37 cellular contexts compared by ENCODE assay signal in genomic region chr20:48017992-48018391, GRCh38.
"Had no signal": no experiment of that assay in that cellular context is flagged by ENCODE, and none has a peak within 500 bp of the region (broad histone marks: within the 10 kb centered on the region; RNA-seq: fewer than 3 reads in every experiment).

No MANE protein-coding gene starts in this region.

- H3K9me3 ChIP-seq: adrenal gland, breast epithelium, esophagus squamous epithelium, gastroesophageal sphincter had no signal

- H3K27ac Mint-ChIP-seq: activated B cell treated with CpG ODN at 0.5 μM for 24 hours; activated CD4-positive, alpha-beta memory T cell treated with anti-CD3 and anti-CD28 coated beads for 36 hours; activated CD4-positive, alpha-beta T cell treated with anti-CD3 and anti-CD28 coated beads for 36 hours; activated CD4-positive, alpha-beta T cell treated with anti-CD3 and anti-CD28 coated beads, Interleukin-2, amount 10 ng/mL, durations not matched to agents 24 days and 14 days; activated CD8-positive, alpha-beta memory T cell treated with anti-CD3 and anti-CD28 coated beads, Interleukin-2, amount 10 ng/mL, durations not matched to agents 7 days and 5 days; activated CD8-positive, alpha-beta T cell treated with anti-CD3 and anti-CD28 coated beads, Interleukin-2, amount 10 ng/mL, durations not matched to agents 7 days and 5 days; activated naive CD4-positive, alpha-beta T cell treated with anti-CD3 and anti-CD28 coated beads for 36 hours; activated naive CD4-positive, alpha-beta T cell treated with anti-CD3 and anti-CD28 coated beads, Interleukin-2, amount 50 U/mL, for 24 hours; activated naive CD8-positive, alpha-beta T cell treated with anti-CD3 and anti-CD28 coated beads, Interleukin-2, amount 50 U/mL, for 24 hours; activated T-helper 1 cell treated with anti-CD3 and anti-CD28 coated beads, Interleukin-12 subunit alpha, Interleukin-12 subunit beta, Interleukin-2, Interleukin-4 antibody, amounts not matched to agents 30 ng/mL and 10 ng/mL and 1 ng/mL, durations not matched to agents 14 hours and 24 hours and 36 hours; activated T-helper 2 cell treated with anti-CD3 and anti-CD28 coated beads, Interferon-gamma antibody, Interleukin-2, Interleukin-4, amounts not matched to agents 10 μg/mL and 5 μg/mL and 100 μg/mL, durations not matched to agents 14 hours and 24 hours and 36 hours; brain; effector memory CD8-positive, alpha-beta T cell; T-helper 17 cell; T-helper 2 cell treated with Interferon-gamma antibody and Interleukin-4, amounts not matched to agents 5 μg/mL and 100 μg/mL, for 36 hours had no signal

- H3K4me1 ChIP-seq: adrenal gland, breast epithelium, esophagus squamous epithelium had no signal

- H3K4me1 Mint-ChIP-seq: activated CD4-positive, alpha-beta T cell treated with anti-CD3 and anti-CD28 coated beads for 36 hours; activated CD4-positive, alpha-beta T cell treated with anti-CD3 and anti-CD28 coated beads, Interleukin-2, amount 10 ng/mL, durations not matched to agents 24 days and 14 days; activated CD8-positive, alpha-beta memory T cell treated with anti-CD3 and anti-CD28 coated beads, Interleukin-2, amount 10 ng/mL, durations not matched to agents 7 days and 5 days; activated naive CD4-positive, alpha-beta T cell treated with anti-CD3 and anti-CD28 coated beads, Interleukin-2, amount 50 U/mL, for 24 hours; activated naive CD8-positive, alpha-beta T cell treated with anti-CD3 and anti-CD28 coated beads for 36 hours; activated naive CD8-positive, alpha-beta T cell treated with anti-CD3 and anti-CD28 coated beads, Interleukin-2, amount 50 U/mL, for 24 hours; central memory CD8-positive, alpha-beta T cell; T-helper 17 cell had no signal

- H3K27me3 ChIP-seq: adrenal gland, breast epithelium, cardiac muscle cell, gastroesophageal sphincter had no signal

- DNase-seq: activated B cell treated with CpG ODN at 0.5 μM for 24 hours; activated CD4-positive, alpha-beta memory T cell treated with anti-CD3 and anti-CD28 coated beads for 36 hours; activated CD4-positive, alpha-beta T cell treated with anti-CD3 and anti-CD28 coated beads for 36 hours; activated CD4-positive, alpha-beta T cell treated with anti-CD3 and anti-CD28 coated beads, Interleukin-2, amount 10 ng/mL, durations not matched to agents 24 days and 14 days; activated CD4-positive, CD25-positive, alpha-beta regulatory T cell treated with anti-CD3 and anti-CD28 coated beads, Interleukin-2, amount 50 U/mL, for 72 hours; activated CD8-positive, alpha-beta memory T cell treated with anti-CD3 and anti-CD28 coated beads, Interleukin-2, amount 10 ng/mL, durations not matched to agents 7 days and 5 days; activated CD8-positive, alpha-beta memory T cell treated with anti-CD3 and anti-CD28 coated beads, Interleukin-2, amount 50 U/mL, for 4 hours; activated CD8-positive, alpha-beta T cell treated with anti-CD3 and anti-CD28 coated beads, Interleukin-2, amount 10 ng/mL, durations not matched to agents 7 days and 5 days; activated effector memory CD4-positive, alpha-beta T cell treated with anti-CD3 and anti-CD28 coated beads, Interleukin-2, amount 50 U/mL, for 16 hours; activated naive CD4-positive, alpha-beta T cell treated with anti-CD3 and anti-CD28 coated beads for 36 hours; activated naive CD8-positive, alpha-beta T cell treated with anti-CD3 and anti-CD28 coated beads for 36 hours; activated naive CD8-positive, alpha-beta T cell treated with anti-CD3 and anti-CD28 coated beads, Interleukin-2, amount 50 U/mL, for 24 hours; activated T-cell treated with anti-CD3 and anti-CD28 coated beads, Interleukin-2, amount 50 U/mL, for 1 hour; activated T-cell treated with anti-CD3 and anti-CD28 coated beads, Interleukin-2, amount 50 U/mL, for 48 hours; adrenal gland; aorta; cortex of kidney; dermis blood vessel endothelial cell; effector CD4-positive, alpha-beta T cell; effector memory CD8-positive, alpha-beta T cell; esophagus squamous epithelium; foreskin melanocyte; heart right ventricle; T-helper 1 cell; T-helper 17 cell; T1000; WERI-Rb-1 had no signal

- H3K36me3 ChIP-seq: adrenal gland, breast epithelium, cardiac muscle cell, esophagus squamous epithelium, gastroesophageal sphincter, heart right ventricle, WERI-Rb-1 had no signal

- H3K27me3 Mint-ChIP-seq: activated CD4-positive, alpha-beta T cell treated with anti-CD3 and anti-CD28 coated beads, Interleukin-2, amount 10 ng/mL, durations not matched to agents 24 days and 14 days; activated CD8-positive, alpha-beta memory T cell treated with anti-CD3 and anti-CD28 coated beads, Interleukin-2, amount 10 ng/mL, durations not matched to agents 7 days and 5 days had no signal

- H3K4me3 ChIP-seq: adrenal gland, breast epithelium, cardiac muscle cell, esophagus squamous epithelium, gastroesophageal sphincter, heart right ventricle had no signal

- H3K4me3 Mint-ChIP-seq: activated B cell treated with CpG ODN at 0.5 μM for 24 hours; activated CD4-positive, alpha-beta memory T cell treated with anti-CD3 and anti-CD28 coated beads for 36 hours; activated CD4-positive, alpha-beta T cell treated with anti-CD3 and anti-CD28 coated beads for 36 hours; activated CD4-positive, alpha-beta T cell treated with anti-CD3 and anti-CD28 coated beads, Interleukin-2, amount 10 ng/mL, durations not matched to agents 24 days and 14 days; activated CD8-positive, alpha-beta memory T cell treated with anti-CD3 and anti-CD28 coated beads, Interleukin-2, amount 10 ng/mL, durations not matched to agents 7 days and 5 days; activated CD8-positive, alpha-beta T cell treated with anti-CD3 and anti-CD28 coated beads, Interleukin-2, amount 10 ng/mL, durations not matched to agents 7 days and 5 days; activated naive CD4-positive, alpha-beta T cell treated with anti-CD3 and anti-CD28 coated beads for 36 hours; activated naive CD4-positive, alpha-beta T cell treated with anti-CD3 and anti-CD28 coated beads, Interleukin-2, amount 50 U/mL, for 24 hours; activated naive CD8-positive, alpha-beta T cell treated with anti-CD3 and anti-CD28 coated beads for 36 hours; activated naive CD8-positive, alpha-beta T cell treated with anti-CD3 and anti-CD28 coated beads, Interleukin-2, amount 50 U/mL, for 24 hours; activated T-helper 1 cell treated with anti-CD3 and anti-CD28 coated beads, Interleukin-12 subunit alpha, Interleukin-12 subunit beta, Interleukin-2, Interleukin-4 antibody, amounts not matched to agents 30 ng/mL and 10 ng/mL and 1 ng/mL, durations not matched to agents 14 hours and 24 hours and 36 hours; central memory CD8-positive, alpha-beta T cell; effector memory CD8-positive, alpha-beta T cell; T-helper 17 cell; T-helper 2 cell treated with Interferon-gamma antibody and Interleukin-4, amounts not matched to agents 5 μg/mL and 100 μg/mL, for 36 hours had no signal

- H3K27ac ChIP-seq: adrenal gland, breast epithelium, cardiac muscle cell, epithelial cell of prostate, esophagus squamous epithelium, gastroesophageal sphincter, heart right ventricle, WERI-Rb-1 had no signal

- H3K36me3 Mint-ChIP-seq: activated CD4-positive, alpha-beta memory T cell treated with anti-CD3 and anti-CD28 coated beads for 36 hours; activated CD8-positive, alpha-beta memory T cell treated with anti-CD3 and anti-CD28 coated beads, Interleukin-2, amount 10 ng/mL, durations not matched to agents 7 days and 5 days; activated naive CD4-positive, alpha-beta T cell treated with anti-CD3 and anti-CD28 coated beads, Interleukin-2, amount 50 U/mL, for 24 hours; activated naive CD8-positive, alpha-beta T cell treated with anti-CD3 and anti-CD28 coated beads for 36 hours; brain had no signal

- ATAC-seq: activated CD4-positive, alpha-beta T cell treated with anti-CD3 and anti-CD28 coated beads for 36 hours; activated CD8-positive, alpha-beta memory T cell treated with anti-CD3 and anti-CD28 coated beads, Interleukin-2, amount 10 ng/mL, durations not matched to agents 7 days and 5 days; activated CD8-positive, alpha-beta T cell treated with anti-CD3 and anti-CD28 coated beads, Interleukin-2, amount 10 ng/mL, durations not matched to agents 7 days and 5 days; activated naive CD8-positive, alpha-beta T cell treated with anti-CD3 and anti-CD28 coated beads, Interleukin-2, amount 50 U/mL, for 24 hours; effector memory CD8-positive, alpha-beta T cell; gastroesophageal sphincter; heart right ventricle; T-helper 17 cell had no signal
